ENCODE assay signal across 18 cellular contexts in the genomic region with DNA sequence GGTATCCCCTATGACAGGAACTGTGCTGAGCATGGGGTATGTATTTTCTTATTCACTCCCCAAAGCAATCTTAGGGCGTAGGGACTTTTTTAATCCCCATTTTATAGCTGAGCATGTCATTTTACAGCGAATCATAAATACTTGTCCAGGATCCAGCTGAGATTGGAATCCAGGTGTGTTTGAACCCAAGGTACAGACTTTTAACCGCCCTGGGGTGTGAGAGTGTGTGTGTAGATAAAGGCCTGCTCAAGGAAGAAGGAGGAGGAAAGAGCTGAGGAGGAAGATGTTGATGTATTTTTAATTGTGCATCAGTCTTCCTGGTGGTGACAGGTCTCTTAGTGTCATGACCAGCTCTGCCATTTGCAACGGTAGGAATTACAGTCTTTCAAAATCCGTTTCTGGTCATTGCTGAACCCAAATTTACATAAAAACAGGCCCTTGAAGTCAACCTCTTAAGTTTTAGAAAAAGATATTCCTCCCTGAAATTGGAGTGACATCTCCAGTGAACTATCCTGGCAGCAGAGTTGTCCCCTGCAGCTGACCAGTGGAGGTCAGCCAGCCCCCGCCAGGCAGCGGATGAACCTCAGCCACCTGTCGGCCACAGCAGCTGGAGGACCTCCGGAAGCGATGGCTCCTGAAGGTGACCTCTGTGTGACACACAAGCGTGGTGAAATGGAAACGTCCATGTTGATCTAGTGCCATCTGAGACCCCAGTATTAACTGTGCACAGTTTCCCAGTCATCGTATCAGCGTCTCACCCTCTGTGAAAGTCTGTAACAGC.
DNase-seq lines count a peak whose midpoint lies in the region; ATAC-seq, FAIRE-seq and TF ChIP-seq lines count a peak whose summit lies in the region.
"Had no signal": no experiment of that assay in that cellular context is flagged by ENCODE, and none has a peak within 500 bp of the region (broad histone marks: within the 10 kb centered on the region; RNA-seq: fewer than 3 reads in every experiment).

No MANE protein-coding gene starts in this region.

- TF ChIP-seq CTCF in kidney (IDR thresholded peaks at IDR 0.05; ENCODE audit: borderline replicate concordance, extremely low read depth, insufficient read depth) = no peak
- TF ChIP-seq CTCF in WERI-Rb-1 (IDR thresholded peaks at IDR 0.05; ENCODE audit: low read depth, low read length) = no peak

- H3K4me3 ChIP-seq in kidney (ENCODE audit: low read length in 2 of 2) (no peak overlapping the region), WERI-Rb-1 (ENCODE audit: low read depth, low read length) (no peak overlapping the region)
- H3K4me3 ChIP-seq: A549 had no signal

- H3K9ac ChIP-seq in kidney (ENCODE audit: low read length in 2 of 2) = no peak overlapping the region

- H3K36me3 ChIP-seq in kidney (ENCODE audit: control insufficient read depth in 1 of 2, insufficient read depth in 2 of 2, low read length in 2 of 2) (no peaks in the 10 kb centered on the region), WERI-Rb-1 (no peaks in the 10 kb centered on the region)
- H3K36me3 ChIP-seq: BE2C had no signal

- H3K9me3 ChIP-seq in kidney (ENCODE audit: control insufficient read depth in 1 of 2, low read length in 2 of 2) (no peaks in the 10 kb centered on the region), WERI-Rb-1 (ENCODE audit: severe bottlenecking) (no peaks in the 10 kb centered on the region)
- H3K9me3 ChIP-seq: A549, BE2C, Caco-2 had no signal

- peaks cover 3% of the 10 kb centered on the region for H3K27me3 ChIP-seq in WERI-Rb-1 (ENCODE audit: insufficient read depth, low read depth, severe bottlenecking)
- H3K27me3 ChIP-seq: BE2C had no signal

- no peak overlapping the region for H3K27ac ChIP-seq in kidney (ENCODE audit: low read depth in 2 of 2, low read length in 2 of 2)
- no peak overlapping the region for H3K27ac ChIP-seq in WERI-Rb-1
- H3K27ac ChIP-seq: A549 had no signal

- peaks cover 0 to 3% of the 10 kb centered on the region in 2 donors for H3K4me1 ChIP-seq in kidney (ENCODE audit: control insufficient read depth in 1 of 2, insufficient read depth in 1 of 2, low read depth in 1 of 2, low read length in 2 of 2)
- H3K4me1 ChIP-seq: BE2C, Caco-2 had no signal

- peak; percentile 61 for DNase-seq in LoVo (ENCODE audit: low spot score)
- DNase-seq in kidney = peak; percentile 56
- DNase-seq in myocyte (ENCODE audit: low read depth) = peak; percentile 21
- DNase-seq in NCI-H187 treated with DMSO at 0.1 percent for 48 hours (lab: John Stamatoyannopoulos, UW) = no peak
- no peak for DNase-seq in WERI-Rb-1
- DNase-seq: BE2C; Caco-2; CD8-positive, alpha-beta memory T cell; DND-41; GDM1; GOT3; H9; IMR-90 had no signal

- ATAC-seq in GM21619 (IDR thresholded peaks at IDR 0.05; ENCODE audit: unreplicated experiment) = no peak
- ATAC-seq in GM21390 (IDR thresholded peaks at IDR 0.05; ENCODE audit: unreplicated experiment) = no peak
- ATAC-seq: A549 had no signal

- intact Hi-C loops in kidney (cut with DNase I) = no loop called here

- FAIRE-seq in kidney (lab: Jason Lieb, UNC) = no peak
- FAIRE-seq: A549, GM12892, GM19239 had no signal

Comparison
In these comparisons a context has a peak if more than half of its experiments do, and no peak if none do; other contexts are left out.
1. DNase-seq: peak in LoVo (single experiment), kidney (single experiment) and myocyte (single experiment); none in NCI-H187 treated with DMSO at 0.1 percent for 48 hours (single experiment) and WERI-Rb-1 (single experiment).